In the genomic region with DNA sequence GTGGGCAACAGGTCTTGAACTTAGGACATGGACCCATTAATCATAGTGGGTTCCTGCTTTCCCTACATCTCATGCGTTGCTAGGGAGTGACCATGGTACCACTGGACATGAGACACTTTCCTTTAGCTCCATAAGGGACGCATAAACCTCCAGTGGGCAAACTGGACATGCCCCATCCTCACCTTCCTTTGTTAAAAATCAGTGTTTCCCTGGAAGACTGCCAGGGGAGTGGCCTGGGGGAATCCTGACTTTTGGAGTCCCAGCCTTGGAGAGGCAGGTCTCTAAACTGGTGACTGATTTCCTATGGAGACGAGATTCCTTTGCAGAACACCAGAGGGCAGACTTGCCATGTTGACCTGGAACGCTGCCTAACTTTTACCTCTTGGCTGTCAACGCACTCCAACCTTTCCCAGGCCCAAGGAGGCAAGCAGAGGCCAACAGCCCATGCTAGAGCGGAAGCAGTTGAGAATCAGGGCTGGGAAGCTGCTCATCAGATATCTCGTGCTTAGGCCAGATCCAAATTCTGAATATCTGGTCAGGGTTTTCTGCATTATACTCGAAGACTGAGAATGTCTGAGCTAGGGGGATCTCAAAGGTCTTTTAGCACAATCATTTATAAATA, we compare ENCODE assay signal across 9 cellular contexts. TPM values are rescaled to one million over a fixed set of nuclear protein-coding genes. Genes with fewer than 3 reads are reported as not detected.
DNase-seq lines count a peak whose midpoint lies in the region; ATAC-seq and TF ChIP-seq lines count a peak whose summit lies in the region.
"Had no signal": no experiment of that assay in that cellular context is flagged by ENCODE, and none has a peak within 500 bp of the region (broad histone marks: within the 10 kb centered on the region; RNA-seq: fewer than 3 reads in every experiment).

No MANE protein-coding gene starts in this region.

- no peaks in the 10 kb centered on the region for H3K4me1 ChIP-seq in CD4-positive, alpha-beta memory T cell (ENCODE audit: insufficient read depth, low read length)

- H3K27me3 ChIP-seq in CD4-positive, alpha-beta memory T cell (ENCODE audit: insufficient read depth, low read length) = no peaks in the 10 kb centered on the region

- no peaks in the 10 kb centered on the region for H3K9me3 Mint-ChIP-seq in CD4-positive, alpha-beta memory T cell
- H3K9me3 Mint-ChIP-seq in MCF 10A (ENCODE audit: unreplicated experiment) (no peaks in the 10 kb centered on the region), immature natural killer cell (no peaks in the 10 kb centered on the region)

- no peaks in the 10 kb centered on the region for H3K9me3 ChIP-seq in CD4-positive, alpha-beta memory T cell (ENCODE audit: control insufficient read depth in 1 of 2, low read length in 2 of 2)

- peak overlapping the region in 6 of 7 donors; percentile 2 to 89 (median 66) for H3K27ac Mint-ChIP-seq in CD4-positive, alpha-beta memory T cell
- H3K27ac Mint-ChIP-seq in MCF 10A (ENCODE audit: low read depth, unreplicated experiment) (no peak overlapping the region), immature natural killer cell (peak overlapping the region; percentile 62 to 92 (median 77))

- DNase-seq in CD4-positive, alpha-beta memory T cell = peak; percentile 60 to 65 (median 64)
- peak; percentile 77 for DNase-seq in GM20000 (ENCODE audit: low spot score)
- peak; percentile 36 for DNase-seq in NCI-H1092 (lab: John Stamatoyannopoulos, UW)
- peak; percentile 27 for DNase-seq in T1000 (lab: John Stamatoyannopoulos, UW)
- peak; percentile 80 for DNase-seq in MCF 10A (ENCODE audit: unreplicated experiment)
- peak; percentile 71 to 79 (median 75) for DNase-seq in immature natural killer cell
- DNase-seq in stimulated activated CD4-positive, alpha-beta T cell treated with anti-CD3 and anti-CD28 coated beads, Interleukin-1b, Interleukin-23, amount 100 ng/mL, for 24 hours (ENCODE audit: low read depth in 4 of 4, low spot score in 1 of 4) = peak; percentile 18 to 44 (median 32)

- no peak for ATAC-seq in HG03520 (IDR thresholded peaks at IDR 0.05; ENCODE audit: unreplicated experiment)

- CTCF ChIA-PET in CD4-positive, alpha-beta memory T cell (lab: Charles Lee; ENCODE audit: partially characterized antibody) = interaction anchor here (0.8 to 15.7 kb wide), 21 partner anchors 12 to 189 kb away, joined by 3 to 427 read pairs (median 5); a partner anchor contains a TSS
- CTCF ChIA-PET in MCF 10A (lab: Yijun Ruan, JAX) = interaction anchor here (0.5 to 16.1 kb wide), 54 partner anchors 8 to 968 kb away, joined by 3 to 477 read pairs (median 4); no protein-coding TSS in a partner anchor

- no peak overlapping the region for H3K27ac ChIP-seq in CD4-positive, alpha-beta memory T cell (ENCODE audit: low read depth, low read length)

- intact Hi-C loops in CD4-positive, alpha-beta memory T cell (cut with micrococcal nuclease) = loop anchor here (1.0 kb wide), 4 partner anchors 63 to 189 kb away; no protein-coding TSS in a partner anchor
- intact Hi-C loops in MCF 10A (cut with micrococcal nuclease) = loop anchor here (1.0 to 10.0 kb wide), 3 partner anchors 72 to 195 kb away; a partner anchor contains a TSS

- peaks cover 0 to 1% of the 10 kb centered on the region in 2 donors for H3K27me3 Mint-ChIP-seq in CD4-positive, alpha-beta memory T cell
- H3K27me3 Mint-ChIP-seq in MCF 10A (ENCODE audit: insufficient read depth, unreplicated experiment) = no peaks in the 10 kb centered on the region
- H3K27me3 Mint-ChIP-seq in immature natural killer cell (ENCODE audit: low read depth in 3 of 3) = no peaks in the 10 kb centered on the region

- H3K36me3 ChIP-seq in CD4-positive, alpha-beta memory T cell (ENCODE audit: insufficient read depth, low read length) = no peaks in the 10 kb centered on the region

- peaks cover 0 to 7% (median 5%) of the 10 kb centered on the region in 4 donors for H3K4me1 Mint-ChIP-seq in CD4-positive, alpha-beta memory T cell
- H3K4me1 Mint-ChIP-seq in MCF 10A (ENCODE audit: insufficient read depth, unreplicated experiment) (peaks cover 7% of the 10 kb centered on the region), immature natural killer cell (peaks cover 23 to 28% of the 10 kb centered on the region in 2 donors)

- POLR2A ChIA-PET in CD4-positive, alpha-beta memory T cell (lab: Charles Lee; ENCODE audit: partially characterized antibody) = interaction anchor here (1.2 kb wide), 1 partner anchor 98 kb away, joined by 3 read pairs; no protein-coding TSS in a partner anchor
- POLR2A ChIA-PET in MCF 10A (lab: Yijun Ruan, JAX) = interaction anchor here (0.6 to 1.4 kb wide), 4 partner anchors 10 to 178 kb away, joined by 3 to 4 read pairs (median 3); no protein-coding TSS in a partner anchor

- no peak overlapping the region for H3K4me3 ChIP-seq in CD4-positive, alpha-beta memory T cell (ENCODE audit: low read length in 2 of 2)

- H3K36me3 Mint-ChIP-seq in CD4-positive, alpha-beta memory T cell = no peaks in the 10 kb centered on the region
- peaks cover 5% of the 10 kb centered on the region for H3K36me3 Mint-ChIP-seq in MCF 10A (ENCODE audit: insufficient read depth, unreplicated experiment)
- no peaks in the 10 kb centered on the region for H3K36me3 Mint-ChIP-seq in immature natural killer cell

- peak; percentile 60 for TF ChIP-seq CTCF in GM20000 (IDR thresholded peaks at IDR 0.05; ENCODE audit: extremely low read depth, missing control alignments)
- TF ChIP-seq CTCF in MCF 10A (IDR thresholded peaks at IDR 0.05; ENCODE audit: unreplicated experiment) = peak; percentile 69

- no peak overlapping the region for H3K4me3 Mint-ChIP-seq in CD4-positive, alpha-beta memory T cell
- H3K4me3 Mint-ChIP-seq in MCF 10A (ENCODE audit: unreplicated experiment) = no peak overlapping the region
- H3K4me3 Mint-ChIP-seq in immature natural killer cell = peak overlapping the region in 2 of 5 donors; percentile 9 to 51

- no TSS peak for BruUV-seq in MCF 10A (replicated peaks; lab: Mats Ljungman, UMichigan)

RNA-seq across cellular contexts. Expression of a gene that starts 2.6 kb away (rescaled TPM):
- not detected for total RNA-seq in CD4-positive, alpha-beta memory T cell
- under 1 TPM in 1 of 2 donors, not detected in 1; 0.03 TPM for polyA plus RNA-seq in CD4-positive, alpha-beta memory T cell
- total RNA-seq in MCF 10A (2022) = not detected in 2 replicates
- under 1 TPM in 2 of 3 donors, not detected in 1; 0.03 to 0.27 TPM for polyA plus RNA-seq in immature natural killer cell
- total RNA-seq: temporal lobe had no signal

RNA-seq across cellular contexts. Expression of a gene that starts 36.4 kb away (rescaled TPM):
- total RNA-seq in CD4-positive, alpha-beta memory T cell = 10 to 100 TPM; 14.9 to 15.3 TPM
- 10 to 100 TPM; 22.5 to 89.7 TPM for polyA plus RNA-seq in CD4-positive, alpha-beta memory T cell
- 11.9 and 14.3 TPM in 2 replicates for total RNA-seq in MCF 10A (2022)
- polyA plus RNA-seq in immature natural killer cell = 10 to 100 TPM; 42.1 to 46.6 (median 43.4) TPM

Comparison
In these comparisons a context has a peak if more than half of its experiments do, and no peak if none do; other contexts are left out.
1. DNase-seq: peak in every context shown above with its lines; median percentile 80 in MCF 10A; 77 in GM20000; 75 in immature natural killer cell; 64 in CD4-positive, alpha-beta memory T cell; 36 in NCI-H1092; 32 in stimulated activated CD4-positive, alpha-beta T cell treated with anti-CD3 and anti-CD28 coated beads, Interleukin-1b, Interleukin-23, amount 100 ng/mL, for 24 hours; 27 in T1000.